ENCODE assay signal across 8 cellular contexts in genomic region chr2:178450574-178451429, GRCh38. TPM values are rescaled to one million over a fixed set of nuclear protein-coding genes. Genes with fewer than 3 reads are reported as not detected.
DNase-seq lines count a peak whose midpoint lies in the region; ATAC-seq and TF ChIP-seq lines count a peak whose summit lies in the region.

A gene with protein sequence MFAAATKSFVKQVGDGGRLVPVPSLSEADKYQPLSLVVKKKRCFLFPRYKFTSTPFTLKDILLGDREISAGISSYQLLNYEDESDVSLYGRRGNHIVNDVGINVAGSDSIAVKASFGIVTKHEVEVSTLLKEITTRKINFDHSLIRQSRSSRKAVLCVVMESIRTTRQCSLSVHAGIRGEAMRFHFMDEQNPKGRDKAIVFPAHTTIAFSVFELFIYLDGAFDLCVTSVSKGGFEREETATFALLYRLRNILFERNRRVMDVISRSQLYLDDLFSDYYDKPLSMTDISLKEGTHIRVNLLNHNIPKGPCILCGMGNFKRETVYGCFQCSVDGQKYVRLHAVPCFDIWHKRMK (plus strand): TSS chr2:178451378. CDS start chr2:178453410, 2,032 bp downstream.
PRKRA (minus strand) TSS chr2:178451175; CDS start chr2:178451030, 145 bp downstream.

- peaks cover 4% of the 10 kb centered on the region for H3K27me3 Mint-ChIP-seq in CD4-positive, CD25-positive, alpha-beta regulatory T cell

- TF ChIP-seq CTCF in right lobe of liver (IDR thresholded peaks at IDR 0.05), result peak in 1 of 4 donors; percentile 29

- TF ChIP-seq POLR2A in right lobe of liver (IDR thresholded peaks at IDR 0.05), result peak; percentile 98

- no peaks in the 10 kb centered on the region for H3K27me3 ChIP-seq in CD4-positive, CD25-positive, alpha-beta regulatory T cell (ENCODE audit: control insufficient read depth, insufficient read depth, low read length)
- H3K27me3 ChIP-seq in right lobe of liver, result no peaks in the 10 kb centered on the region

- peak within 1 kb of the TSS; percentile 88 to 95 (median 93) for H3K27ac Mint-ChIP-seq in CD4-positive, CD25-positive, alpha-beta regulatory T cell

- DNase-seq in CD4-positive, CD25-positive, alpha-beta regulatory T cell, result peak; percentile 92 to 97 (median 93)
- DNase-seq in NCI-H774 (lab: John Stamatoyannopoulos, UW) (peak; percentile 94), dermis microvascular lymphatic vessel endothelial cell (ENCODE audit: low read depth in 2 of 2) (peak; percentile 94 to 98), right lobe of liver (peak; percentile 99)
- DNase-seq in activated CD4-positive, alpha-beta T cell treated with anti-CD3 and anti-CD28 coated beads, Interleukin-2, amount 50 U/mL, for 48 hours, result peak; percentile 96 to 97
- DNase-seq in stimulated activated CD4-positive, alpha-beta T cell treated with anti-CD3 and anti-CD28 coated beads, Interleukin-4, amount 100 ng/mL, for 24 hours, result peak; percentile 95

- peak within 1 kb of the TSS; percentile 98 for H3K27ac ChIP-seq in CD4-positive, CD25-positive, alpha-beta regulatory T cell (ENCODE audit: insufficient read depth, low read length, poor library complexity, severe bottlenecking)
- peak within 1 kb of the TSS; percentile 92 to 98 (median 93) for H3K27ac ChIP-seq in right lobe of liver

- peaks cover 21% of the 10 kb centered on the region for H3K36me3 ChIP-seq in CD4-positive, CD25-positive, alpha-beta regulatory T cell (ENCODE audit: control insufficient read depth, insufficient read depth, low read length)
- H3K36me3 ChIP-seq in right lobe of liver, result peaks cover 0 to 24% (median 12%) of the 10 kb centered on the region in 4 donors

- 0% methylated on average over 14 of the region's 91 CpGs for WGBS in right lobe of liver (ENCODE audit: insufficient coverage, low coverage, low lambda C conversion rate, missing lambda C conversion rate)

- intact Hi-C loops in right lobe of liver (cut with DNase I), result no loop called here

- peaks cover 18 to 37% (median 31%) of the 10 kb centered on the region in 4 donors for H3K4me1 Mint-ChIP-seq in CD4-positive, CD25-positive, alpha-beta regulatory T cell

- peaks cover 11% of the 10 kb centered on the region for H3K36me3 Mint-ChIP-seq in CD4-positive, CD25-positive, alpha-beta regulatory T cell

- H3K9me3 ChIP-seq in CD4-positive, CD25-positive, alpha-beta regulatory T cell (ENCODE audit: control insufficient read depth in 2 of 2, low read length in 2 of 2), result no peaks in the 10 kb centered on the region
- H3K9me3 ChIP-seq in right lobe of liver, result no peaks in the 10 kb centered on the region

- no peaks in the 10 kb centered on the region for H3K9me3 Mint-ChIP-seq in CD4-positive, CD25-positive, alpha-beta regulatory T cell

- peak; percentile 91 to 92 for ATAC-seq in CD4-positive, CD25-positive, alpha-beta regulatory T cell (ENCODE audit: low read depth in 2 of 2)
- peak; percentile 81 for ATAC-seq in GM19438 (IDR thresholded peaks at IDR 0.05; ENCODE audit: low read depth, unreplicated experiment)
- peak; percentile 87 for ATAC-seq in HG03571 (IDR thresholded peaks at IDR 0.05; ENCODE audit: unreplicated experiment)
- peak; percentile 95 to 99 (median 96) for ATAC-seq in right lobe of liver

- peak within 1 kb of the TSS; percentile 88 for H3K4me3 ChIP-seq in CD4-positive, CD25-positive, alpha-beta regulatory T cell (ENCODE audit: low read depth, low read length)
- peak within 1 kb of the TSS; percentile 72 to 88 (median 88) for H3K4me3 ChIP-seq in right lobe of liver

- peak within 1 kb of the TSS; percentile 90 to 99 (median 95) for H3K4me3 Mint-ChIP-seq in CD4-positive, CD25-positive, alpha-beta regulatory T cell

- H3K4me1 ChIP-seq in CD4-positive, CD25-positive, alpha-beta regulatory T cell (ENCODE audit: control insufficient read depth, insufficient read depth, low read length, poor library complexity, severe bottlenecking), result peaks cover 24% of the 10 kb centered on the region
- H3K4me1 ChIP-seq in right lobe of liver, result peaks cover 0 to 16% (median 6%) of the 10 kb centered on the region in 4 donors

RNA-seq across cellular contexts. Expression of the first gene that starts in this region (rescaled TPM):
- 3.1 TPM for total RNA-seq in CD4-positive, CD25-positive, alpha-beta regulatory T cell
- polyA plus RNA-seq in CD4-positive, CD25-positive, alpha-beta regulatory T cell, result under 1 TPM; 0.22 to 0.72 (median 0.45) TPM
- 0.39 and 0.51 TPM in 2 replicates for total RNA-seq in dermis microvascular lymphatic vessel endothelial cell
- 1 to 10 TPM in 5 of 6 experiments, under 1 TPM in 1; 0.80 to 2.8 (median 1.6) TPM for total RNA-seq in right lobe of liver

RNA-seq across cellular contexts. Expression of gene PRKRA, which starts in this region (rescaled TPM):
- 103 TPM for total RNA-seq in CD4-positive, CD25-positive, alpha-beta regulatory T cell
- 10 to 100 TPM; 50.8 to 58.6 (median 52.7) TPM for polyA plus RNA-seq in CD4-positive, CD25-positive, alpha-beta regulatory T cell
- total RNA-seq in dermis microvascular lymphatic vessel endothelial cell, result 29.7 and 31.5 TPM in 2 replicates
- total RNA-seq in right lobe of liver, result 10 to 100 TPM; 11.2 to 20.5 (median 14.4) TPM

Comparison
In these comparisons a context has a peak if more than half of its experiments do, and no peak if none do; other contexts are left out.
1. Peak in every context shown above with its lines: DNase-seq, ATAC-seq, H3K4me3 ChIP-seq and H3K27ac ChIP-seq.